ENCODE assay signal across 10 cellular contexts in the genomic region with DNA sequence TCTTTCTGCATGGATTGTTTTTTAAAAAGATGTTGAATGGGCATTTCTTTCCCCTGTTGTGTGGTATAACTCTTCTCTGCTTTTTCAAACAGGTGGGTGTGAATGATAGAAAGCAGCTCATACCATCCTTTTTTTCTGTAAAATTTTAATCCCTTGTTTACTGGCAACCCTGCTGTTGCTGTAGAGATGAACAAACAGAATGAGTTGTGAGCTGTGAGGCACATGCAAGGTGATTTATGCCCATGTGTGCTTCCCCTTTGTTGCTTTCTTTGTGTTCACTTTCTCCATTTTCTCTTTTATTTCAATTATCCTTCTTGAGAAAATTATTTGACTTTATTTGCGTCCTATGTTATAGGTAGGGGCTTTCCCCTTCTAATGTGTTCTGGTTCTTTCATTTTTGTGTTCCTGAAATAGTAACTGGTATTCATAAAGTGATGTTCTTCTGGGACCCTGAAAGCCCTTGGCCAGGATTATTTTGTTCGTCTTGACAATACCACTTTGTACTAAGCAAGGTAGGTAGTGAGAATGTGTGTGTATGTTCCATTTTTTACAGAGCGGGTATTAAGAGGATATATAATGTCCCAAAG.
DNase-seq lines count a peak whose midpoint lies in the region; ATAC-seq, FAIRE-seq and TF ChIP-seq lines count a peak whose summit lies in the region.
"Had no signal": no experiment of that assay in that cellular context is flagged by ENCODE, and none has a peak within 500 bp of the region (broad histone marks: within the 10 kb centered on the region; RNA-seq: fewer than 3 reads in every experiment).

No MANE protein-coding gene starts in this region.

- TF ChIP-seq POLR2A in right lobe of liver (IDR thresholded peaks at IDR 0.05) (no peak), HepG2 (IDR thresholded peaks at IDR 0.05; ENCODE audit: insufficient read depth in 1 of 2, low read depth in 2 of 2, low read length in 2 of 2) (no peak), GM12878 (IDR thresholded peaks at IDR 0.05; ENCODE audit: low read depth, low read length) (no peak)

- H3K27me3 ChIP-seq in right lobe of liver, result no peaks in the 10 kb centered on the region
- H3K27me3 ChIP-seq in HepG2 (ENCODE audit: control insufficient read depth in 1 of 2, insufficient read depth in 2 of 2, low read length in 2 of 2), result no peaks in the 10 kb centered on the region
- no peaks in the 10 kb centered on the region for H3K27me3 ChIP-seq in GM12878 (replicated peaks in 1 of 2; ENCODE audit: control insufficient read depth in 2 of 2, insufficient read depth in 2 of 2, low read length in 1 of 2)
- no peaks in the 10 kb centered on the region for H3K27me3 ChIP-seq in aorta (ENCODE audit: control insufficient read depth in 1 of 2, insufficient read depth in 2 of 2, low read length in 1 of 2)
- H3K27me3 ChIP-seq: Peyer's patch had no signal

- no peak overlapping the region for H2AFZ ChIP-seq in HepG2 (ENCODE audit: low read length)
- H2AFZ ChIP-seq in GM12878 (ENCODE audit: control insufficient read depth, low read depth, low read length), result peak overlapping the region; percentile 48

- H3K36me3 ChIP-seq in right lobe of liver, result no peaks in the 10 kb centered on the region
- peaks cover 1 to 30% of the 10 kb centered on the region in 2 experiments for H3K36me3 ChIP-seq in HepG2 (replicated peaks in 1 of 2; ENCODE audit: control insufficient read depth in 1 of 2, insufficient read depth in 2 of 2, low read length in 2 of 2)
- H3K36me3 ChIP-seq in GM12878 (ENCODE audit: control insufficient read depth in 2 of 2, insufficient read depth in 2 of 2, low read length in 1 of 2), result peaks cover 0 to 2% of the 10 kb centered on the region in 2 experiments; a peak in 1 of 4 replicates
- no peaks in the 10 kb centered on the region for H3K36me3 ChIP-seq in mucosa of descending colon (ENCODE audit: low read depth)
- H3K36me3 ChIP-seq in aorta (ENCODE audit: control insufficient read depth in 1 of 2, insufficient read depth in 2 of 2, low read length in 1 of 2), result no peaks in the 10 kb centered on the region

- H4K20me1 ChIP-seq in HepG2 (ENCODE audit: insufficient read depth, low read length) (no peaks in the 10 kb centered on the region), GM12878 (ENCODE audit: control insufficient read depth, insufficient read depth) (no peaks in the 10 kb centered on the region)

- FAIRE-seq in HepG2 (lab: Jason Lieb, UNC) (no peak), GM12878 (lab: Jason Lieb, UNC) (peak; percentile 23)

- H3K27ac ChIP-seq in right lobe of liver (no peak overlapping the region), HepG2 (ENCODE audit: extremely low read length, insufficient read depth, low read length) (no peak overlapping the region), GM12878 (ENCODE audit: control insufficient read depth, insufficient read depth) (peak overlapping the region; percentile 81), aorta (ENCODE audit: low read depth in 1 of 2, low read length in 2 of 2) (peak overlapping the region; percentile 96 to 99)
- H3K27ac ChIP-seq: C4-2B had no signal

- H3K9me3 ChIP-seq in right lobe of liver (no peaks in the 10 kb centered on the region), HepG2 (ENCODE audit: low read length) (no peaks in the 10 kb centered on the region), GM12878 (replicated peaks; ENCODE audit: control insufficient read depth, insufficient read depth, low read length) (no peaks in the 10 kb centered on the region), mucosa of descending colon (no peaks in the 10 kb centered on the region), aorta (ENCODE audit: control insufficient read depth, low read length) (no peaks in the 10 kb centered on the region)
- H3K9me3 ChIP-seq: Peyer's patch had no signal

- in situ Hi-C loops in HepG2 (cut with HindIII; ENCODE audit: extremely low pct_ligation_motif_present, low pct_unique_long_range_greater_than_20kb), result no loop called here
- in situ Hi-C loops in GM12878 (cut with MboI), result no loop called here

- no peak for TF ChIP-seq CTCF in right lobe of liver (IDR thresholded peaks at IDR 0.05)
- no peak for TF ChIP-seq CTCF in HepG2 (CRISPR knock-in tag; IDR thresholded peaks at IDR 0.05)
- no peak for TF ChIP-seq CTCF in GM12878 (IDR thresholded peaks at IDR 0.05 in 2 of 3, conservative IDR thresholded peaks at IDR 0.05 in 1 of 3; ENCODE audit: control insufficient read depth in 2 of 3, extremely low read depth in 1 of 3, insufficient read depth in 1 of 3, low read depth in 3 of 3, low read length in 3 of 3)
- TF ChIP-seq CTCF in mucosa of descending colon (IDR thresholded peaks at IDR 0.05), result no peak

- RAD21 ChIA-PET in GM12878 (lab: Charles Lee; ENCODE audit: unreplicated experiment), result interaction anchor here (0.9 to 5.9 kb wide), 3 partner anchors 22 to 111 kb away, joined by 3 to 29 read pairs (median 6); no protein-coding TSS in a partner anchor

- H3K79me2 ChIP-seq in HepG2 (ENCODE audit: insufficient read depth, low read length) (no peaks in the 10 kb centered on the region), GM12878 (ENCODE audit: control insufficient read depth, insufficient read depth, low read length) (peaks cover 8% of the 10 kb centered on the region)

- DNase-seq in right lobe of liver, result no peak
- DNase-seq in HepG2 (ENCODE audit: low spot score), result no peak
- DNase-seq in GM12878 (ENCODE audit: low read depth, low spot score), result peak; percentile 31
- DNase-seq in mucosa of descending colon, result no peak
- DNase-seq in aorta, result no peak

- no TSS peak for BruUV-seq in HepG2 (replicated peaks; lab: Mats Ljungman, UMichigan)
- BruUV-seq in GM12878 (replicated peaks; lab: Mats Ljungman, UMichigan), result no TSS peak

- ATAC-seq in right lobe of liver (peak in 3 of 4 donors; percentile 49 to 73 (median 69)), HepG2 (no peak), GM12878 (peak; percentile 49), mucosa of descending colon (peak; percentile 53), aorta (ENCODE audit: low FRiP score) (no peak), HG02884 (IDR thresholded peaks at IDR 0.05; ENCODE audit: unreplicated experiment) (no peak), GM18861 (IDR thresholded peaks at IDR 0.05; ENCODE audit: unreplicated experiment) (no peak), GM19397 (IDR thresholded peaks at IDR 0.05; ENCODE audit: unreplicated experiment) (no peak)

- no peak for TF ChIP-seq EP300 in HepG2 (IDR thresholded peaks at IDR 0.05; ENCODE audit: low read depth in 2 of 2, low read length in 2 of 2)
- TF ChIP-seq EP300 in HepG2 (CRISPR knock-in tag; IDR thresholded peaks at IDR 0.05; ENCODE audit: borderline replicate concordance), result no peak
- peak in 1 of 2 experiments; percentile 58; a peak in 2 of 4 replicates for TF ChIP-seq EP300 in GM12878 (IDR thresholded peaks at IDR 0.05; ENCODE audit: borderline replicate concordance in 1 of 2, control insufficient read depth in 1 of 2, low read depth in 2 of 2, low read length in 2 of 2)

- H3K4me3 ChIP-seq in right lobe of liver, result no peak overlapping the region
- H3K4me3 ChIP-seq in HepG2 (replicated peaks in 1 of 3; ENCODE audit: insufficient read depth in 1 of 3, low read depth in 2 of 3, low read length in 3 of 3), result no peak overlapping the region
- peak overlapping the region; percentile 4; the same call in 1 of the 2 replicates for H3K4me3 ChIP-seq in GM12878
- no peak overlapping the region for H3K4me3 ChIP-seq in mucosa of descending colon
- H3K4me3 ChIP-seq in aorta (ENCODE audit: low read length in 2 of 2), result no peak overlapping the region
- H3K4me3 ChIP-seq: Peyer's patch had no signal

- CTCF ChIA-PET in HepG2 (lab: Yijun Ruan, JAX; ENCODE audit: low intra/inter-chr PET ratio, low total read pairs) (no interaction called here), GM12878 (lab: Yijun Ruan, JAX) (interaction anchor here (0.7 to 3.6 kb wide), 6 partner anchors 12 to 374 kb away, joined by 3 to 13 read pairs (median 4); no protein-coding TSS in a partner anchor)

- SMC1A ChIA-PET in GM12878 (lab: Charles Lee; ENCODE audit: uncharacterized antibody, unreplicated experiment), result interaction anchor here (0.6 to 2.8 kb wide), 6 partner anchors 12 to 55 kb away, joined by 3 to 17 read pairs (median 6); no protein-coding TSS in a partner anchor

- POLR2A ChIA-PET in HepG2 (lab: Yijun Ruan, JAX), result no interaction called here
- POLR2A ChIA-PET in GM12878 (lab: Charles Lee), result interaction anchor here (0.6 to 1.1 kb wide), 3 partner anchors 13 to 215 kb away, joined by 3 to 5 read pairs (median 4); no protein-coding TSS in a partner anchor

- 79% methylated on average over 3 of the region's 3 CpGs for WGBS in right lobe of liver (ENCODE audit: insufficient coverage, low coverage, low lambda C conversion rate, missing lambda C conversion rate)
- WGBS in HepG2 (ENCODE audit: low lambda C conversion rate), result 96% methylated on average over 3 of the region's 3 CpGs
- WGBS in GM12878 (ENCODE audit: insufficient coverage, insufficient replicate concordance, low lambda C conversion rate, missing lambda C conversion rate), result 84% methylated on average over 3 of the region's 3 CpGs
- 64 to 90% methylated on average over 3 of the region's 3 CpGs for WGBS in aorta, 2 donors

- intact Hi-C loops in right lobe of liver (cut with DNase I) (no loop called here), HepG2 (cut with micrococcal nuclease; ENCODE audit: unreplicated experiment) (no loop called here), GM12878 (cut with micrococcal nuclease; ENCODE audit: unreplicated experiment) (no loop called here), mucosa of descending colon (cut with DNase I, micrococcal nuclease) (no loop called here), aorta (cut with DNase I) (loop anchor here (2.0 to 10.0 kb wide), 4 partner anchors 58 to 198 kb away; no protein-coding TSS in a partner anchor)

- H3K4me2 ChIP-seq in HepG2 (ENCODE audit: low read depth, low read length), result no peak overlapping the region
- peak overlapping the region; percentile 78 for H3K4me2 ChIP-seq in GM12878 (ENCODE audit: control insufficient read depth, insufficient read depth)

- TF ChIP-seq RAD21 in HepG2 (CRISPR knock-in tag; IDR thresholded peaks at IDR 0.05) (no peak), GM12878 (IDR thresholded peaks at IDR 0.05; ENCODE audit: insufficient read depth, low read depth, low read length) (no peak)

- peaks cover 0 to 6% (median 0%) of the 10 kb centered on the region in 4 donors for H3K4me1 ChIP-seq in right lobe of liver
- H3K4me1 ChIP-seq in HepG2 (ENCODE audit: insufficient read depth, low read length), result peaks cover 30% of the 10 kb centered on the region
- peaks cover 62% of the 10 kb centered on the region for H3K4me1 ChIP-seq in GM12878 (ENCODE audit: control insufficient read depth, insufficient read depth, low read length)
- peaks cover 14% of the 10 kb centered on the region for H3K4me1 ChIP-seq in mucosa of descending colon (ENCODE audit: low read depth)
- H3K4me1 ChIP-seq in aorta (ENCODE audit: control insufficient read depth in 1 of 2, insufficient read depth in 2 of 2, low read length in 2 of 2), result peaks cover 6 to 11% of the 10 kb centered on the region in 2 donors

- H3K9ac ChIP-seq in HepG2 (ENCODE audit: insufficient read depth, low read depth, low read length) (no peak overlapping the region), GM12878 (ENCODE audit: control insufficient read depth, insufficient read depth, low read length) (peak overlapping the region; percentile 25)

TF ChIP-seq in HepG2, 621 proteins besides CTCF, POLR2A, EP300 and RAD21 (continues in another document):
- TF ChIP-seq MBD4 (IDR thresholded peaks at IDR 0.05; ENCODE audit: borderline replicate concordance, low read length), result no peak

Comparison
In these comparisons a context has a peak if more than half of its experiments do, and no peak if none do; other contexts are left out.
1. ATAC-seq: peak in right lobe of liver (3 of 4), GM12878 (single experiment) and mucosa of descending colon (single experiment); none in HepG2 (single experiment), aorta (single experiment), HG02884 (single experiment), GM18861 (single experiment) and GM19397 (single experiment).
2. H3K27ac ChIP-seq: peak in GM12878 (single experiment) and aorta (2 of 2); none in right lobe of liver (0 of 3) and HepG2 (single experiment).
3. intact Hi-C loops: an anchor here in aorta (2.0 to 10.0 kb wide); none called in right lobe of liver, HepG2, GM12878 and mucosa of descending colon.